8 cellular contexts compared by ENCODE assay signal in the genomic region with DNA sequence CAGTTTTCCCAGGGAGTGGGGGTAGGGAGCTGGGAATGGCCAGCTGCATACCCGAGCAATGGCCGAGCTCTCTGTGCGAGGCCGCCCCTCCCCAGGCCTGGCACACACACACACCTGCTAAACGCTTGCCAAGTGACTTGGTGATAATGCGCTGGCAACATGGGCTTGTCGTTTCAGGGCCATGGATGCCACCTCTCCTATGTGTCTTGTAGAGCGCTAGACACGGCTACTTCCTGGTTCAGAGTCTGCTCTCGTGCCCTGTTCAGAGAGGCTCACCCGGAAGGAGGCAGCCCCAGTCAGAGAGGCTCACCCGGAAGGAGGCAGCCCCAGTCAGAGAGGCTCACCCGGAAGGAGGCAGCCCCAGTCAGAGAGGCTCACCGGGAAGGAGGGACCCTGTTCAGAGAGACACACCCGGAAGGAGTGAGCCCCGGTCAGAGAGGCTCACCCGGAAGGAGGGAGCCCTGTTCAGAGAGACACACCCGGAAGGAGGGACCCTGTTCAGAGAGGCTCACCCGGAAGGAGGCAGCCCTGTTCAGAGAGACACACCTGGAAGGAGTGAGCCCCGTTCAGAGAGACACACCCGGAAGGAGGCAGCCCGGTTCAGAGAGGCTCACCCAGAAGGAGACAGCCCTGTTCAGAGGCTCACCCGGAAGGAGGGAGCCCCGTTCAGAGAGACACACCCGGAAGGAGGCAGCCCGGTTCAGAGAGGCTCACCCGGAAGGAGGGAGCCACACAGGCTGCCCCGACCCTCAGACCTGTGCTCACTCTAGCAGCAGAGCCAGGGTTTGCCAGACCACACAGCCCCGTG. TPM values are rescaled to one million over a fixed set of nuclear protein-coding genes. Genes with fewer than 3 reads are reported as not detected.
DNase-seq lines count a peak whose midpoint lies in the region; FAIRE-seq and TF ChIP-seq lines count a peak whose summit lies in the region.

No MANE protein-coding gene starts in this region.

- peaks cover 9% of the 10 kb centered on the region for H3K4me1 ChIP-seq in ovary (ENCODE audit: insufficient read depth)

- no peaks in the 10 kb centered on the region for H3K36me3 ChIP-seq in ovary

- DNase-seq in SIG-M5 treated with dmso at 0.1 percent for 504 hours (lab: John Stamatoyannopoulos, UW; ENCODE audit: unreplicated experiment) = peak; percentile 38
- DNase-seq in SIG-M5 (lab: John Stamatoyannopoulos, UW) = no peak
- DNase-seq in NCI-H1436 treated with DMSO at 0.1 percent for 48 hours (lab: John Stamatoyannopoulos, UW) = peak; percentile 92
- peak; percentile 82 to 89 for DNase-seq in cerebellar nuclear complex (lab: John Stamatoyannopoulos, UW)
- peak; percentile 80 to 86 (median 80) for DNase-seq in ovary
- no peak for DNase-seq in frontal cortex (ENCODE audit: low spot score in 2 of 2)
- no peak for DNase-seq in stimulated activated CD4-positive, alpha-beta T cell treated with anti-CD3 and anti-CD28 coated beads, Interleukin-4, amount 100 ng/mL, for 1 hour

- peak overlapping the region in 1 of 2 donors; percentile 48 for H3K27ac ChIP-seq in ovary

- no peaks in the 10 kb centered on the region for H3K27me3 ChIP-seq in ovary

- no peak for TF ChIP-seq POLR2A in ovary (IDR thresholded peaks at IDR 0.05)

- H3K27ac Mint-ChIP-seq in T-helper 1 cell treated with Interleukin-12 subunit alpha and Interleukin-12 subunit beta and Interleukin-4 antibody, amounts not matched to agents 30 μg/mL and 1 μg/mL, for 36 hours = no peak overlapping the region

- intact Hi-C loops in ovary (cut with DNase I) = no loop called here

- no peaks in the 10 kb centered on the region for H3K9me3 ChIP-seq in ovary

- TF ChIP-seq CTCF in ovary (IDR thresholded peaks at IDR 0.05) = no peak

- no peak for FAIRE-seq in frontal cortex (lab: Jason Lieb, UNC)

- H3K9me3 Mint-ChIP-seq in T-helper 1 cell treated with Interleukin-12 subunit alpha and Interleukin-12 subunit beta and Interleukin-4 antibody, amounts not matched to agents 30 μg/mL and 1 μg/mL, for 36 hours = peaks cover 6% of the 10 kb centered on the region

- WGBS in ovary, 3 donors = 13 to 36% (median 15%) methylated on average over 27 to 29 of the region's 29 CpGs

- H3K27me3 Mint-ChIP-seq in T-helper 1 cell treated with Interleukin-12 subunit alpha and Interleukin-12 subunit beta and Interleukin-4 antibody, amounts not matched to agents 30 μg/mL and 1 μg/mL, for 36 hours (ENCODE audit: low read depth) = no peaks in the 10 kb centered on the region

- no peaks in the 10 kb centered on the region for H3K4me1 Mint-ChIP-seq in T-helper 1 cell treated with Interleukin-12 subunit alpha and Interleukin-12 subunit beta and Interleukin-4 antibody, amounts not matched to agents 30 μg/mL and 1 μg/mL, for 36 hours (ENCODE audit: low read depth)

- H3K4me3 ChIP-seq in ovary = peak overlapping the region; percentile 50

- H3K4me3 Mint-ChIP-seq in T-helper 1 cell treated with Interleukin-12 subunit alpha and Interleukin-12 subunit beta and Interleukin-4 antibody, amounts not matched to agents 30 μg/mL and 1 μg/mL, for 36 hours = peak overlapping the region; percentile 11

- no peaks in the 10 kb centered on the region for H3K36me3 Mint-ChIP-seq in T-helper 1 cell treated with Interleukin-12 subunit alpha and Interleukin-12 subunit beta and Interleukin-4 antibody, amounts not matched to agents 30 μg/mL and 1 μg/mL, for 36 hours (ENCODE audit: low read depth)

- TF ChIP-seq EP300 in ovary (IDR thresholded peaks at IDR 0.05) = no peak

RNA-seq across cellular contexts. Expression of a gene that starts 4.2 kb away (rescaled TPM):
- total RNA-seq in ovary (1 to 10 TPM; 1.6 to 5.0 (median 1.9) TPM), frontal cortex (1.2 TPM)
- polyA plus RNA-seq in ovary = 1 to 10 TPM; 2.2 to 2.3 TPM

RNA-seq across cellular contexts. Expression of a gene that starts 41.4 kb away (rescaled TPM):
- total RNA-seq in ovary = 10 to 100 TPM; 12.1 to 31.4 (median 17.6) TPM
- polyA plus RNA-seq in ovary = 10 to 100 TPM in 1 of 2 donors, 1 to 10 TPM in 1; 9.7 to 15.4 TPM
- 11.8 TPM for total RNA-seq in frontal cortex

Comparison
In these comparisons a context has a peak if more than half of its experiments do, and no peak if none do; other contexts are left out.
1. DNase-seq: peak in SIG-M5 treated with dmso at 0.1 percent for 504 hours (single experiment), NCI-H1436 treated with DMSO at 0.1 percent for 48 hours (single experiment), cerebellar nuclear complex (2 of 2) and ovary (5 of 5); none in SIG-M5 (single experiment), frontal cortex (0 of 2) and stimulated activated CD4-positive, alpha-beta T cell treated with anti-CD3 and anti-CD28 coated beads, Interleukin-4, amount 100 ng/mL, for 1 hour (single experiment).